Comparison of ENCODE assay signal across 6 cellular contexts in genomic region chr6:169396009-169396539, GRCh38.
DNase-seq lines count a peak whose midpoint lies in the region; ATAC-seq, FAIRE-seq and TF ChIP-seq lines count a peak whose summit lies in the region.
"Not testable (repeated sequence)": the region's sequence is repeated elsewhere in the genome, so short reads cannot be mapped to it uniquely, and the experiment has no call there.

No MANE protein-coding gene starts in this region.

- 73 to 77% methylated on average over 7 of the region's 7 CpGs for WGBS in lung, 2 donors

- H3K4me2 ChIP-seq in BLaER1: peak overlapping the region; percentile 43

- DNase-seq in DMS53 (lab: John Stamatoyannopoulos, UW) (peak; percentile 31), lung (ENCODE audit: low spot score) (peak; percentile 15)
- DNase-seq in activated CD8-positive, alpha-beta memory T cell treated with anti-CD3 and anti-CD28 coated beads for 24 hours: peak; percentile 19
- not testable (repeated sequence) for DNase-seq in bronchial epithelial cell (ENCODE audit: low read depth); urothelium cell line (ENCODE audit: low spot score)

- peaks cover 15% of the 10 kb centered on the region for H3K4me1 ChIP-seq in BLaER1
- not testable (repeated sequence) for H3K4me1 ChIP-seq in lung (ENCODE audit: control insufficient read depth in 2 of 2, insufficient read depth in 2 of 2, low read length in 2 of 2)

- FAIRE-seq in bronchial epithelial cell (lab: Jason Lieb, UNC) (peak; percentile 86), urothelium cell line (lab: Jason Lieb, UNC) (peak; percentile 90)

- not testable (repeated sequence) for TF ChIP-seq CTCF in bronchial epithelial cell (IDR thresholded peaks at IDR 0.05; ENCODE audit: insufficient read depth, low read length, severe bottlenecking); lung (IDR thresholded peaks at IDR 0.05; ENCODE audit: control extremely low read depth, extremely low read depth)

- not testable (repeated sequence) for H3K27me3 ChIP-seq in BLaER1; bronchial epithelial cell (ENCODE audit: control insufficient read depth, insufficient read depth, low read length); lung (ENCODE audit: control insufficient read depth, insufficient read depth)

- not testable (repeated sequence) for H3K4me3 ChIP-seq in BLaER1; bronchial epithelial cell (ENCODE audit: low read depth, low read length); lung

- peaks cover 32% of the 10 kb centered on the region for H3K9me3 ChIP-seq in BLaER1
- H3K9me3 ChIP-seq in lung (ENCODE audit: control insufficient read depth in 2 of 2, insufficient read depth in 1 of 2, low read length in 1 of 2): not testable (repeated sequence)

- H4K20me1 ChIP-seq in BLaER1: not testable (repeated sequence)

- not testable (repeated sequence) for H3K27ac ChIP-seq in BLaER1; lung (ENCODE audit: low read depth in 1 of 2, low read length in 1 of 2)

- not testable (repeated sequence) for H3K9ac ChIP-seq in BLaER1

- H3K36me3 ChIP-seq in BLaER1; bronchial epithelial cell (ENCODE audit: control insufficient read depth, insufficient read depth, low read length); lung (ENCODE audit: control insufficient read depth in 2 of 2, insufficient read depth in 2 of 2, low read length in 2 of 2): not testable (repeated sequence)

- not testable (repeated sequence) for ATAC-seq in lung (ENCODE audit: insufficient read depth, low FRiP score)
